Comparison of ENCODE assay signal across 38 cellular contexts in genomic region chr3:86766331-86766730, GRCh38.
"Had no signal": no experiment of that assay in that cellular context is flagged by ENCODE, and none has a peak within 500 bp of the region (broad histone marks: within the 10 kb centered on the region; RNA-seq: fewer than 3 reads in every experiment).

No MANE protein-coding gene starts in this region.

- ATAC-seq: activated naive CD4-positive, alpha-beta T cell treated with anti-CD3 and anti-CD28 coated beads, Interleukin-2, amount 50 U/mL, for 72 hours; activated naive CD8-positive, alpha-beta T cell treated with anti-CD3 and anti-CD28 coated beads, Interleukin-2, amount 50 U/mL, for 24 hours; activated T-cell treated with anti-CD3 and anti-CD28 coated beads, Interleukin-2, amount 50 U/mL, for 4 hours; activated T-cell treated with anti-CD3 and anti-CD28 coated beads, Interleukin-2, amount 50 U/mL, for 72 hours; activated T-helper 17 cell treated with anti-CD3 and anti-CD28 coated beads, Interleukin-2, amount 50 U/mL, for 72 hours; body of pancreas had no signal

- H3K9me3 ChIP-seq: adrenal gland, ascending aorta, body of pancreas, breast epithelium had no signal

- H3K4me1 ChIP-seq: adrenal gland, ascending aorta, body of pancreas, breast epithelium had no signal

- H3K9me3 Mint-ChIP-seq: activated naive CD4-positive, alpha-beta T cell treated with anti-CD3 and anti-CD28 coated beads, Interleukin-2, amount 10 ng/mL, durations not matched to agents 7 days and 5 days; activated naive CD4-positive, alpha-beta T cell treated with anti-CD3 and anti-CD28 coated beads, Interleukin-2, amount 50 U/mL, for 24 hours; activated naive CD8-positive, alpha-beta T cell treated with anti-CD3 and anti-CD28 coated beads for 36 hours; activated naive CD8-positive, alpha-beta T cell treated with anti-CD3 and anti-CD28 coated beads, Interleukin-2, amount 50 U/mL, for 24 hours; activated T-helper 17 cell treated with anti-CD3 and anti-CD28 coated beads, Interleukin-2, amount 50 U/mL, for 72 hours; activated T-helper 2 cell treated with anti-CD3 and anti-CD28 coated beads, Interferon-gamma antibody, Interleukin-2, Interleukin-4, amounts not matched to agents 10 μg/mL and 5 μg/mL and 100 μg/mL, durations not matched to agents 14 hours and 24 hours and 36 hours; brain had no signal

- H3K4me3 Mint-ChIP-seq: activated naive CD4-positive, alpha-beta T cell treated with anti-CD3 and anti-CD28 coated beads for 36 hours; activated naive CD4-positive, alpha-beta T cell treated with anti-CD3 and anti-CD28 coated beads, Interleukin-2, amount 10 ng/mL, durations not matched to agents 7 days and 5 days; activated naive CD4-positive, alpha-beta T cell treated with anti-CD3 and anti-CD28 coated beads, Interleukin-2, amount 50 U/mL, for 24 hours; activated naive CD8-positive, alpha-beta T cell; activated naive CD8-positive, alpha-beta T cell treated with anti-CD3 and anti-CD28 coated beads for 36 hours; activated naive CD8-positive, alpha-beta T cell treated with anti-CD3 and anti-CD28 coated beads, Interleukin-2, amount 10 ng/mL, durations not matched to agents 7 days and 5 days; activated naive CD8-positive, alpha-beta T cell treated with anti-CD3 and anti-CD28 coated beads, Interleukin-2, amount 50 U/mL, for 24 hours; activated T-cell treated with anti-CD3 and anti-CD28 coated beads, Interleukin-2, amount 50 U/mL, for 24 hours; activated T-cell treated with anti-CD3 and anti-CD28 coated beads, Interleukin-2, amount 50 U/mL, for 4 hours; activated T-cell treated with anti-CD3 and anti-CD28 coated beads, Interleukin-2, amount 50 U/mL, for 72 hours; activated T-helper 17 cell treated with anti-CD3 and anti-CD28 coated beads, Interleukin-2, amount 50 U/mL, for 72 hours; brain; central memory CD8-positive, alpha-beta T cell had no signal

- H3K36me3 Mint-ChIP-seq: activated naive CD4-positive, alpha-beta T cell treated with anti-CD3 and anti-CD28 coated beads, Interleukin-2, amount 10 ng/mL, durations not matched to agents 7 days and 5 days; activated naive CD4-positive, alpha-beta T cell treated with anti-CD3 and anti-CD28 coated beads, Interleukin-2, amount 50 U/mL, for 24 hours; activated naive CD4-positive, alpha-beta T cell treated with anti-CD3 and anti-CD28 coated beads, Interleukin-2, amount 50 U/mL, for 72 hours; activated naive CD8-positive, alpha-beta T cell; activated naive CD8-positive, alpha-beta T cell treated with anti-CD3 and anti-CD28 coated beads for 36 hours; activated naive CD8-positive, alpha-beta T cell treated with anti-CD3 and anti-CD28 coated beads, Interleukin-2, amount 10 ng/mL, durations not matched to agents 7 days and 5 days; brain had no signal

- H3K36me3 ChIP-seq: adrenal gland, ascending aorta, brain microvascular endothelial cell, breast epithelium, cardiac muscle cell had no signal

- H3K4me1 Mint-ChIP-seq: activated naive CD4-positive, alpha-beta T cell treated with anti-CD3 and anti-CD28 coated beads, Interleukin-2, amount 10 ng/mL, durations not matched to agents 7 days and 5 days; activated naive CD4-positive, alpha-beta T cell treated with anti-CD3 and anti-CD28 coated beads, Interleukin-2, amount 50 U/mL, for 24 hours; activated naive CD8-positive, alpha-beta T cell treated with anti-CD3 and anti-CD28 coated beads for 36 hours; activated naive CD8-positive, alpha-beta T cell treated with anti-CD3 and anti-CD28 coated beads, Interleukin-2, amount 10 ng/mL, durations not matched to agents 7 days and 5 days; activated naive CD8-positive, alpha-beta T cell treated with anti-CD3 and anti-CD28 coated beads, Interleukin-2, amount 50 U/mL, for 24 hours; activated T-helper 17 cell treated with anti-CD3 and anti-CD28 coated beads, Interleukin-2, amount 50 U/mL, for 72 hours; brain; central memory CD8-positive, alpha-beta T cell had no signal

- H3K27ac Mint-ChIP-seq: activated naive CD4-positive, alpha-beta T cell treated with anti-CD3 and anti-CD28 coated beads for 36 hours; activated naive CD4-positive, alpha-beta T cell treated with anti-CD3 and anti-CD28 coated beads, Interleukin-2, amount 10 ng/mL, durations not matched to agents 7 days and 5 days; activated naive CD4-positive, alpha-beta T cell treated with anti-CD3 and anti-CD28 coated beads, Interleukin-2, amount 50 U/mL, for 24 hours; activated naive CD4-positive, alpha-beta T cell treated with anti-CD3 and anti-CD28 coated beads, Interleukin-2, amount 50 U/mL, for 72 hours; activated naive CD8-positive, alpha-beta T cell; activated naive CD8-positive, alpha-beta T cell treated with anti-CD3 and anti-CD28 coated beads for 36 hours; activated naive CD8-positive, alpha-beta T cell treated with anti-CD3 and anti-CD28 coated beads, Interleukin-2, amount 10 ng/mL, durations not matched to agents 7 days and 5 days; activated naive CD8-positive, alpha-beta T cell treated with anti-CD3 and anti-CD28 coated beads, Interleukin-2, amount 50 U/mL, for 24 hours; activated T-cell treated with anti-CD3 and anti-CD28 coated beads, Interleukin-2, amount 50 U/mL, for 24 hours; activated T-cell treated with anti-CD3 and anti-CD28 coated beads, Interleukin-2, amount 50 U/mL, for 72 hours; activated T-helper 17 cell treated with anti-CD3 and anti-CD28 coated beads, Interleukin-2, amount 50 U/mL, for 72 hours; activated T-helper 2 cell treated with anti-CD3 and anti-CD28 coated beads, Interferon-gamma antibody, Interleukin-2, Interleukin-4, amounts not matched to agents 10 μg/mL and 5 μg/mL and 100 μg/mL, durations not matched to agents 14 hours and 24 hours and 36 hours; brain had no signal

- H3K4me3 ChIP-seq: adrenal gland, ascending aorta, body of pancreas, breast epithelium, cardiac muscle cell had no signal

- H3K27ac ChIP-seq: adrenal gland, ascending aorta, body of pancreas, brain microvascular endothelial cell, breast epithelium, cardiac muscle cell had no signal

- FAIRE-seq: bronchial epithelial cell had no signal

- H3K27me3 ChIP-seq: adrenal gland, ascending aorta, body of pancreas, brain microvascular endothelial cell, breast epithelium, cardiac muscle cell had no signal

- H3K27me3 Mint-ChIP-seq: activated naive CD4-positive, alpha-beta T cell treated with anti-CD3 and anti-CD28 coated beads, Interleukin-2, amount 10 ng/mL, durations not matched to agents 7 days and 5 days; activated naive CD4-positive, alpha-beta T cell treated with anti-CD3 and anti-CD28 coated beads, Interleukin-2, amount 50 U/mL, for 24 hours; activated naive CD8-positive, alpha-beta T cell; activated naive CD8-positive, alpha-beta T cell treated with anti-CD3 and anti-CD28 coated beads for 36 hours; activated naive CD8-positive, alpha-beta T cell treated with anti-CD3 and anti-CD28 coated beads, Interleukin-2, amount 10 ng/mL, durations not matched to agents 7 days and 5 days; activated naive CD8-positive, alpha-beta T cell treated with anti-CD3 and anti-CD28 coated beads, Interleukin-2, amount 50 U/mL, for 24 hours; activated T-cell treated with anti-CD3 and anti-CD28 coated beads, Interleukin-2, amount 50 U/mL, for 24 hours; activated T-helper 17 cell treated with anti-CD3 and anti-CD28 coated beads, Interleukin-2, amount 50 U/mL, for 72 hours; brain; central memory CD8-positive, alpha-beta T cell had no signal

- DNase-seq: activated effector memory CD4-positive, alpha-beta T cell treated with Interleukin-2 at 50 U/mL for 16 hours; activated gamma-delta T cell; activated gamma-delta T cell treated with Interleukin-2 at 50 U/mL for 16 hours; activated naive CD4-positive, alpha-beta T cell; activated naive CD4-positive, alpha-beta T cell treated with anti-CD3 and anti-CD28 coated beads for 36 hours; activated naive CD4-positive, alpha-beta T cell treated with anti-CD3 and anti-CD28 coated beads, Interleukin-2, amount 10 ng/mL, durations not matched to agents 7 days and 5 days; activated naive CD4-positive, alpha-beta T cell treated with anti-CD3 and anti-CD28 coated beads, Interleukin-2, amount 50 U/mL, for 16 hours; activated naive CD4-positive, alpha-beta T cell treated with Interleukin-2 at 50 U/mL for 16 hours; activated naive CD8-positive, alpha-beta T cell treated with anti-CD3 and anti-CD28 coated beads for 36 hours; activated naive CD8-positive, alpha-beta T cell treated with anti-CD3 and anti-CD28 coated beads, Interleukin-2, amount 10 ng/mL, durations not matched to agents 7 days and 5 days; activated naive CD8-positive, alpha-beta T cell treated with anti-CD3 and anti-CD28 coated beads, Interleukin-2, amount 50 U/mL, for 24 hours; activated T-cell treated with anti-CD3 and anti-CD28 coated beads for 4 hours; activated T-cell treated with anti-CD3 and anti-CD28 coated beads, Interleukin-2, amount 50 U/mL, for 1 hour; activated T-cell treated with anti-CD3 and anti-CD28 coated beads, Interleukin-2, amount 50 U/mL, for 24 hours; activated T-cell treated with anti-CD3 and anti-CD28 coated beads, Interleukin-2, amount 50 U/mL, for 4 hours; activated T-cell treated with anti-CD3 and anti-CD28 coated beads, Interleukin-2, amount 50 U/mL, for 48 hours; activated T-cell treated with anti-CD3 and anti-CD28 coated beads, Interleukin-2, amount 50 U/mL, for 72 hours; adrenal gland; amniotic stem cell; amygdala; anterior cingulate cortex; aorta; body of pancreas; brain microvascular endothelial cell; caudate nucleus; central memory CD4-positive, alpha-beta T cell; cerebellar nuclear complex had no signal
